21 cellular contexts compared by ENCODE assay signal in genomic region chr7:123881300-123881699, GRCh38. TPM values are rescaled to one million over a fixed set of nuclear protein-coding genes. Genes with fewer than 3 reads are reported as not detected.
DNase-seq lines count a peak whose midpoint lies in the region; ATAC-seq, FAIRE-seq and TF ChIP-seq lines count a peak whose summit lies in the region.
"Had no signal": no experiment of that assay in that cellular context is flagged by ENCODE, and none has a peak within 500 bp of the region (broad histone marks: within the 10 kb centered on the region; RNA-seq: fewer than 3 reads in every experiment).

No MANE protein-coding gene starts in this region.

- FAIRE-seq in A549 (lab: Jason Lieb, UNC): peak; percentile 49
- FAIRE-seq in K562 (lab: Jason Lieb, UNC): no peak
- FAIRE-seq: D721Med, G401.6, GM12891, GM19239 had no signal

- TF ChIP-seq EP300 in A549 (IDR thresholded peaks at IDR 0.05) (no peak), K562 (IDR thresholded peaks at IDR 0.05; ENCODE audit: low read length) (no peak)

- POLR2A ChIA-PET in A549 (lab: Yijun Ruan, JAX) (no interaction called here), HCT116 (lab: Charles Lee) (no interaction called here), K562 (lab: Yijun Ruan, JAX) (no interaction called here)

- CTCF ChIA-PET in A549 (lab: Yijun Ruan, JAX) (interaction anchor here (1.6 to 2.4 kb wide), 2 partner anchors 9 to 300 kb away, joined by 4 to 13 read pairs; no protein-coding TSS in a partner anchor), HCT116 (lab: Charles Lee) (interaction anchor here (0.9 kb wide), 1 partner anchor 9 kb away, joined by 3 read pairs; no protein-coding TSS in a partner anchor), K562 (lab: Yijun Ruan, JAX; ENCODE audit: low intra/inter-chr PET ratio) (no interaction called here)

- H3K9me2 ChIP-seq in HCT116 (ENCODE audit: insufficient read depth): no peaks in the 10 kb centered on the region

- H3K4me2 ChIP-seq in A549 (no peak overlapping the region), HCT116 (ENCODE audit: low read length) (no peak overlapping the region), K562 (ENCODE audit: insufficient read depth, low read length) (no peak overlapping the region)
- H3K4me2 ChIP-seq: BLaER1 treated with 17β-estradiol and CSF1 and Interleukin-3, amounts not matched to agents 10 nM and 100 nM had no signal

- TF ChIP-seq RAD21 in A549 (conservative IDR thresholded peaks at IDR 0.05 in 1 of 2, IDR thresholded peaks at IDR 0.05 in 1 of 2): no peak
- TF ChIP-seq RAD21 in HCT116 (IDR thresholded peaks at IDR 0.05; ENCODE audit: low read depth): no peak
- no peak for TF ChIP-seq RAD21 in K562 (CRISPR knock-in tag; conservative IDR thresholded peaks at IDR 0.05 in 1 of 2, IDR thresholded peaks at IDR 0.05 in 1 of 2)

- DNase-seq in A549 (ENCODE audit: low read depth in 1 of 2, low spot score in 1 of 2): no peak
- no peak for DNase-seq in HCT116 (ENCODE audit: low read depth, low spot score)
- DNase-seq in K562 (ENCODE audit: extremely low read depth in 1 of 4, low spot score in 3 of 4): no peak
- no peak for DNase-seq in stimulated activated CD4-positive, alpha-beta T cell treated with anti-CD3 and anti-CD28 coated beads, Interleukin-2, amount 100 ng/mL, for 24 hours
- DNase-seq in NCI-H82 (lab: John Stamatoyannopoulos, UW): no peak
- DNase-seq: 8988T; AML-193; Caco-2; Calu3; CD4-positive, alpha-beta T cell; CD8-positive, alpha-beta T cell; DMS79 treated with DMSO at 0.1 percent for 48 hours; GF-D8 had no signal

- 40% methylated on average over 2 of the region's 2 CpGs for WGBS in A549 (ENCODE audit: missing lambda C conversion rate)
- 0% methylated on average over 2 of the region's 2 CpGs for WGBS in K562 (ENCODE audit: insufficient coverage, low coverage, missing lambda C conversion rate)

- no peaks in the 10 kb centered on the region for H4K20me1 ChIP-seq in HCT116 (ENCODE audit: insufficient read depth)
- no peaks in the 10 kb centered on the region for H4K20me1 ChIP-seq in K562 (replicated peaks; ENCODE audit: control insufficient read depth, insufficient read depth, low read length)
- H4K20me1 ChIP-seq: BLaER1 treated with 17β-estradiol and CSF1 and Interleukin-3, amounts not matched to agents 10 nM and 100 nM had no signal

- in situ Hi-C loops in K562 (cut with MboI): no loop called here

- no peaks in the 10 kb centered on the region for H3K9me1 ChIP-seq in K562 (ENCODE audit: control insufficient read depth, insufficient read depth, low read length)

- ATAC-seq in A549 (no peak), HCT116 (no peak), K562 (no peak)
- ATAC-seq: CD8-positive, alpha-beta T cell had no signal

- no peak for TF ChIP-seq POLR2A in A549 (IDR thresholded peaks at IDR 0.05; ENCODE audit: low read length)
- TF ChIP-seq POLR2A in HCT116 (IDR thresholded peaks at IDR 0.05; ENCODE audit: borderline replicate concordance, extremely low read depth, insufficient read depth, insufficient read length): no peak
- TF ChIP-seq POLR2A in K562 (conservative IDR thresholded peaks at IDR 0.05): no peak

- peak overlapping the region; percentile 20 for H2AFZ ChIP-seq in HCT116 (ENCODE audit: low read depth, low read length, poor library complexity, severe bottlenecking)
- H2AFZ ChIP-seq in K562 (ENCODE audit: low read depth, low read length): no peak overlapping the region

- H3K9ac ChIP-seq in HCT116 (ENCODE audit: low read length) (no peak overlapping the region), K562 (ENCODE audit: insufficient read depth in 1 of 2, low read depth in 2 of 2, low read length in 2 of 2) (no peak overlapping the region)
- H3K9ac ChIP-seq: BLaER1 treated with 17β-estradiol and CSF1 and Interleukin-3, amounts not matched to agents 10 nM and 100 nM had no signal

- H3K27ac ChIP-seq in A549: no peak overlapping the region
- no peak overlapping the region for H3K27ac ChIP-seq in HCT116 (ENCODE audit: low read depth, low read length)
- no peak overlapping the region for H3K27ac ChIP-seq in K562 (ENCODE audit: extremely low read depth, low read depth, low read length)
- H3K27ac ChIP-seq: BLaER1 treated with 17β-estradiol and CSF1 and Interleukin-3, amounts not matched to agents 10 nM and 100 nM; C4-2B had no signal

- H3K4me1 ChIP-seq in A549 (no peaks in the 10 kb centered on the region), HCT116 (ENCODE audit: control insufficient read depth in 1 of 2, insufficient read depth in 2 of 2, low read length in 2 of 2) (no peaks in the 10 kb centered on the region), K562 (replicated peaks in 1 of 2; ENCODE audit: control insufficient read depth in 2 of 2, insufficient read depth in 2 of 2, low read length in 2 of 2) (no peaks in the 10 kb centered on the region)
- H3K4me1 ChIP-seq: BLaER1 treated with 17β-estradiol and CSF1 and Interleukin-3, amounts not matched to agents 10 nM and 100 nM; Caco-2 had no signal

- intact Hi-C loops in HCT116 (cut with micrococcal nuclease): no loop called here
- intact Hi-C loops in K562 (cut with micrococcal nuclease): no loop called here

- TF ChIP-seq CTCF in A549 (IDR thresholded peaks at IDR 0.05) (no peak), HCT116 (IDR thresholded peaks at IDR 0.05 in 2 of 3, conservative IDR thresholded peaks at IDR 0.05 in 1 of 3; ENCODE audit: borderline replicate concordance in 1 of 3, insufficient read depth in 1 of 3, low read depth in 2 of 3, low read length in 2 of 3) (no peak), K562 (IDR thresholded peaks at IDR 0.05 in 2 of 3, conservative IDR thresholded peaks at IDR 0.05 in 1 of 3; ENCODE audit: insufficient read depth in 2 of 3, low read depth in 1 of 3, low read length in 3 of 3) (no peak)

- BruUV-seq in HCT116 (replicated peaks; lab: Mats Ljungman, UMichigan) (no TSS peak), K562 (replicated peaks; lab: Mats Ljungman, UMichigan) (no TSS peak)

- H3K36me3 ChIP-seq in HCT116 (ENCODE audit: control insufficient read depth in 1 of 2, insufficient read depth in 2 of 2, low read length in 2 of 2): no peaks in the 10 kb centered on the region
- no peaks in the 10 kb centered on the region for H3K36me3 ChIP-seq in K562 (ENCODE audit: control insufficient read depth, insufficient read depth, low read length)
- H3K36me3 ChIP-seq: BLaER1 treated with 17β-estradiol and CSF1 and Interleukin-3, amounts not matched to agents 10 nM and 100 nM had no signal

- RAD21 ChIA-PET in HCT116 (lab: Charles Lee; ENCODE audit: low non-redundant PET in 1 of 2, low total read pairs in 2 of 2, uncharacterized antibody in 2 of 2, unreplicated experiment in 2 of 2): no interaction called here

- H3K27me3 ChIP-seq in HCT116 (ENCODE audit: insufficient read depth, low read length): no peaks in the 10 kb centered on the region
- no peaks in the 10 kb centered on the region for H3K27me3 ChIP-seq in K562 (ENCODE audit: control insufficient read depth in 2 of 2, insufficient read depth in 2 of 2, low read length in 2 of 2)
- H3K27me3 ChIP-seq: BLaER1 treated with 17β-estradiol and CSF1 and Interleukin-3, amounts not matched to agents 10 nM and 100 nM had no signal

- H3K9me3 ChIP-seq in A549 (no peaks in the 10 kb centered on the region), HCT116 (ENCODE audit: control insufficient read depth in 1 of 2, insufficient read depth in 1 of 2, low read depth in 1 of 2, low read length in 2 of 2) (no peaks in the 10 kb centered on the region), K562 (replicated peaks; ENCODE audit: control insufficient read depth, insufficient read depth, low read depth, low read length) (no peaks in the 10 kb centered on the region)
- H3K9me3 ChIP-seq: BLaER1 treated with 17β-estradiol and CSF1 and Interleukin-3, amounts not matched to agents 10 nM and 100 nM; Caco-2 had no signal

- H3K4me3 ChIP-seq in A549: no peak overlapping the region
- H3K4me3 ChIP-seq in HCT116 (replicated peaks in 1 of 2; ENCODE audit: low read depth in 1 of 2, low read length in 2 of 2): no peak overlapping the region
- no peak overlapping the region for H3K4me3 ChIP-seq in K562
- H3K4me3 ChIP-seq: BLaER1 treated with 17β-estradiol and CSF1 and Interleukin-3, amounts not matched to agents 10 nM and 100 nM had no signal

- H3K79me2 ChIP-seq in HCT116 (ENCODE audit: insufficient read depth, low read length) (no peaks in the 10 kb centered on the region), K562 (ENCODE audit: control insufficient read depth, insufficient read depth, low read length) (no peaks in the 10 kb centered on the region)

RNA-seq across cellular contexts. Expression of gene HYAL4, which starts 36.3 kb away (rescaled TPM):
- 0.16 and 0.30 TPM in 2 replicates for polyA plus RNA-seq in A549 (2011; rRNA removed)
- polyA plus RNA-seq in A549 (2012; cell fraction: cytosol; rRNA removed): 0.05 TPM in 1 of 2 replicates, not detected in the other
- polyA plus RNA-seq in A549 (2012; cell fraction: nucleus; rRNA removed): not detected in 2 replicates
- polyA plus RNA-seq in A549 (2017; fragmentation: RNase III; extraction: RNeasy Plus Mini Kit Qiagen cat#74134 plus additional on column Dnase treatment): 0.05 TPM in 1 of 3 replicates, not detected in the others
- polyA minus RNA-seq in A549 (2011; rRNA and poly(A)+ RNA removed): not detected in 2 replicates
- total RNA-seq in HCT116 (2021; ENCODE audit: unreplicated experiment): not detected
- polyA plus RNA-seq in HCT116 (2012): not detected in 2 replicates
- total RNA-seq in K562 (2011; cell fraction: chromatin; rRNA removed; ENCODE audit: low replicate concordance): not detected in 2 replicates
- total RNA-seq in K562 (2011; cell fraction: nucleolus; rRNA removed): not detected in 2 replicates
- total RNA-seq in K562 (2011; cell fraction: nucleoplasm; rRNA removed): not detected in 2 replicates
- total RNA-seq in K562 (2014; rRNA removed): not detected in 2 replicates
- total RNA-seq in K562 (2014; rRNA removed; fragmentation: Illumina TruSeq; extraction: Trizol): not detected in 2 replicates
- total RNA-seq in K562 (2015; rRNA removed; fragmentation: Illumina TruSeq; extraction: Trizol): not detected in 2 replicates
- total RNA-seq in K562 (2021): not detected in 2 replicates
- polyA plus RNA-seq in K562 (2011; rRNA removed): not detected in 2 replicates
- polyA plus RNA-seq in K562 (2011; cell fraction: cytosol; rRNA removed): not detected in 2 replicates
- polyA plus RNA-seq in K562 (2011; cell fraction: nucleus; rRNA removed): not detected in 2 replicates
- polyA plus RNA-seq in K562 (2012): not detected in 2 replicates
- polyA plus RNA-seq in K562 (2014; fragmentation: Illumina TruSeq; extraction: Trizol): not detected in 2 replicates
- not detected for polyA plus RNA-seq in K562 (2014; fragmentation: Nextera tagmentation; extraction: Ambion mirVana)
- not detected in 2 replicates for polyA plus RNA-seq in K562 (2014; rRNA removed)
- polyA minus RNA-seq in K562 (2011; rRNA and poly(A)+ RNA removed): not detected in 2 replicates
- not detected in 2 replicates for polyA minus RNA-seq in K562 (2011; cell fraction: cytosol; rRNA and poly(A)+ RNA removed)
- polyA minus RNA-seq in K562 (2011; cell fraction: nucleus; rRNA and poly(A)+ RNA removed): not detected in 2 replicates
- total RNA-seq: B cell; Calu3; CD8-positive, alpha-beta T cell had no signal
- polyA plus RNA-seq: BJ had no signal

RNA-seq across cellular contexts. Expression of gene SPAM1, which starts 43.7 kb away (rescaled TPM):
- not detected in 2 replicates for polyA plus RNA-seq in A549 (2011; rRNA removed)
- polyA plus RNA-seq in A549 (2012; cell fraction: cytosol; rRNA removed): not detected in 2 replicates
- not detected in 2 replicates for polyA plus RNA-seq in A549 (2012; cell fraction: nucleus; rRNA removed)
- polyA plus RNA-seq in A549 (2017; fragmentation: RNase III; extraction: RNeasy Plus Mini Kit Qiagen cat#74134 plus additional on column Dnase treatment): not detected in 3 replicates
- not detected in 2 replicates for polyA minus RNA-seq in A549 (2011; rRNA and poly(A)+ RNA removed)
- not detected for total RNA-seq in HCT116 (2021; ENCODE audit: unreplicated experiment)
- polyA plus RNA-seq in HCT116 (2012): not detected in 2 replicates
- not detected in 2 replicates for total RNA-seq in K562 (2011; cell fraction: chromatin; rRNA removed; ENCODE audit: low replicate concordance)
- not detected in 2 replicates for total RNA-seq in K562 (2011; cell fraction: nucleolus; rRNA removed)
- total RNA-seq in K562 (2011; cell fraction: nucleoplasm; rRNA removed): not detected in 2 replicates
- total RNA-seq in K562 (2014; rRNA removed): not detected in 2 replicates
- total RNA-seq in K562 (2014; rRNA removed; fragmentation: Illumina TruSeq; extraction: Trizol): not detected in 2 replicates
- not detected in 2 replicates for total RNA-seq in K562 (2015; rRNA removed; fragmentation: Illumina TruSeq; extraction: Trizol)
- total RNA-seq in K562 (2021): not detected in 2 replicates
- polyA plus RNA-seq in K562 (2011; rRNA removed): not detected in 2 replicates
- polyA plus RNA-seq in K562 (2011; cell fraction: cytosol; rRNA removed): not detected in 2 replicates
- not detected in 2 replicates for polyA plus RNA-seq in K562 (2011; cell fraction: nucleus; rRNA removed)
- polyA plus RNA-seq in K562 (2012): not detected in 2 replicates
- not detected in 2 replicates for polyA plus RNA-seq in K562 (2014; fragmentation: Illumina TruSeq; extraction: Trizol)
- not detected for polyA plus RNA-seq in K562 (2014; fragmentation: Nextera tagmentation; extraction: Ambion mirVana)
- polyA plus RNA-seq in K562 (2014; rRNA removed): not detected in 2 replicates
- not detected in 2 replicates for polyA minus RNA-seq in K562 (2011; rRNA and poly(A)+ RNA removed)
- not detected in 2 replicates for polyA minus RNA-seq in K562 (2011; cell fraction: cytosol; rRNA and poly(A)+ RNA removed)
- polyA minus RNA-seq in K562 (2011; cell fraction: nucleus; rRNA and poly(A)+ RNA removed): not detected in 2 replicates
- total RNA-seq: B cell; Caco-2; Calu3; CD4-positive, alpha-beta T cell; CD8-positive, alpha-beta T cell had no signal
- polyA plus RNA-seq: BJ had no signal
